In genomic region chr12:96352161-96352835, GRCh38 we compare ENCODE assay signal across 15 cellular contexts. TPM values are rescaled to one million over a fixed set of nuclear protein-coding genes. Genes with fewer than 3 reads are reported as not detected.
DNase-seq lines count a peak whose midpoint lies in the region; ATAC-seq and TF ChIP-seq lines count a peak whose summit lies in the region.
"Had no signal": no experiment of that assay in that cellular context is flagged by ENCODE, and none has a peak within 500 bp of the region (broad histone marks: within the 10 kb centered on the region; RNA-seq: fewer than 3 reads in every experiment).

No MANE protein-coding gene starts in this region.

- H3K27ac Mint-ChIP-seq in MCF 10A (ENCODE audit: low read depth, unreplicated experiment) = peak overlapping the region; percentile 63
- H3K27ac Mint-ChIP-seq: activated CD4-positive, alpha-beta memory T cell treated with anti-CD3 and anti-CD28 coated beads, Interleukin-2, amount 10 ng/mL, durations not matched to agents 7 days and 5 days had no signal

- 33% methylated on average over 3 of the region's 3 CpGs for WGBS in mammary epithelial cell (ENCODE audit: low coverage, missing lambda C conversion rate)
- WGBS in aorta, 2 donors = 37 to 49% methylated on average over 3 of the region's 3 CpGs
- 87% methylated on average over 3 of the region's 3 CpGs for WGBS in hepatocyte (ENCODE audit: low lambda C conversion rate, missing lambda C conversion rate)

- H3K79me2 ChIP-seq in mammary epithelial cell (ENCODE audit: insufficient read depth, low read length) (peaks cover 100% of the 10 kb centered on the region), SU-DHL-6 (ENCODE audit: insufficient read depth, low read length) (peaks cover 98% of the 10 kb centered on the region), hepatocyte (peaks cover 94% of the 10 kb centered on the region)

- peaks cover 31% of the 10 kb centered on the region; the same call in 1 of the 2 replicates for H3F3A ChIP-seq in SU-DHL-6 (ENCODE audit: insufficient read depth)

- H3K36me3 ChIP-seq in mammary epithelial cell (ENCODE audit: insufficient read depth, low read length) = no peaks in the 10 kb centered on the region
- no peaks in the 10 kb centered on the region for H3K36me3 ChIP-seq in SU-DHL-6 (ENCODE audit: low read length)
- no peaks in the 10 kb centered on the region for H3K36me3 ChIP-seq in aorta (ENCODE audit: control insufficient read depth in 1 of 2, insufficient read depth in 2 of 2, low read length in 1 of 2)
- H3K36me3 ChIP-seq in hepatocyte (replicated peaks; ENCODE audit: insufficient read depth, low read depth) = no peaks in the 10 kb centered on the region

- H3K4me2 ChIP-seq in mammary epithelial cell (ENCODE audit: insufficient read depth, low read depth, low read length) = no peak overlapping the region
- H3K4me2 ChIP-seq in SU-DHL-6 (ENCODE audit: low read depth, low read length, poor library complexity, severe bottlenecking) = peak overlapping the region; percentile 18
- no peak overlapping the region for H3K4me2 ChIP-seq in hepatocyte

- H3K4me1 Mint-ChIP-seq in MCF 10A (ENCODE audit: insufficient read depth, unreplicated experiment) = peaks cover 39% of the 10 kb centered on the region

- peak; percentile 23 for ATAC-seq in left lobe of liver
- ATAC-seq in aorta (ENCODE audit: low FRiP score) = peak; percentile 50
- ATAC-seq: SK-N-SH treated with all-trans-retinoic acid at 6 μM for 48 hours had no signal

- in situ Hi-C loops in mammary epithelial cell (cut with MboI; ENCODE audit: low sequenced_read_pairs in 2 of 2) = no loop called here

- H3K9me3 Mint-ChIP-seq in MCF 10A (ENCODE audit: unreplicated experiment) = no peaks in the 10 kb centered on the region
- H3K9me3 Mint-ChIP-seq: activated CD4-positive, alpha-beta memory T cell treated with anti-CD3 and anti-CD28 coated beads, Interleukin-2, amount 10 ng/mL, durations not matched to agents 7 days and 5 days had no signal

- H4K20me1 ChIP-seq in mammary epithelial cell (ENCODE audit: insufficient read depth, low read length) (no peaks in the 10 kb centered on the region), SU-DHL-6 (ENCODE audit: low read depth, low read length) (peaks cover 17% of the 10 kb centered on the region), hepatocyte (ENCODE audit: insufficient read depth, poor library complexity, severe bottlenecking) (peaks cover 19% of the 10 kb centered on the region)

- intact Hi-C loops in MCF 10A (cut with micrococcal nuclease) = no loop called here
- intact Hi-C loops in mammary epithelial cell (cut with micrococcal nuclease) = no loop called here
- intact Hi-C loops in aorta (cut with DNase I) = no loop called here

- no peak for TF ChIP-seq CTCF in MCF 10A (IDR thresholded peaks at IDR 0.05; ENCODE audit: unreplicated experiment)
- no peak for TF ChIP-seq CTCF in mammary epithelial cell (conservative IDR thresholded peaks at IDR 0.05 in 1 of 2, IDR thresholded peaks at IDR 0.05 in 1 of 2; ENCODE audit: extremely low read depth in 1 of 2, insufficient read depth in 1 of 2, low read depth in 1 of 2, low read length in 2 of 2)
- TF ChIP-seq CTCF in SU-DHL-6 (IDR thresholded peaks at IDR 0.05; ENCODE audit: insufficient read depth, low read length, poor library complexity, severe bottlenecking) = no peak
- TF ChIP-seq CTCF in hepatocyte (IDR thresholded peaks at IDR 0.05; ENCODE audit: poor library complexity) = no peak

- POLR2A ChIA-PET in MCF 10A (lab: Yijun Ruan, JAX) = interaction anchor here (1.5 kb wide), 1 partner anchor 47 kb away, joined by 3 read pairs; no protein-coding TSS in a partner anchor

- no peak overlapping the region for H2AFZ ChIP-seq in mammary epithelial cell (ENCODE audit: low read depth, low read length)
- no peak overlapping the region for H2AFZ ChIP-seq in SU-DHL-6 (ENCODE audit: low read depth, low read length, severe bottlenecking)
- no peak overlapping the region for H2AFZ ChIP-seq in hepatocyte

- H3K27me3 Mint-ChIP-seq in MCF 10A (ENCODE audit: insufficient read depth, unreplicated experiment) = no peaks in the 10 kb centered on the region
- H3K27me3 Mint-ChIP-seq: activated CD4-positive, alpha-beta memory T cell treated with anti-CD3 and anti-CD28 coated beads, Interleukin-2, amount 10 ng/mL, durations not matched to agents 7 days and 5 days had no signal

- no peak overlapping the region for H3K4me3 Mint-ChIP-seq in MCF 10A (ENCODE audit: unreplicated experiment)
- H3K4me3 Mint-ChIP-seq: activated CD4-positive, alpha-beta memory T cell treated with anti-CD3 and anti-CD28 coated beads, Interleukin-2, amount 10 ng/mL, durations not matched to agents 7 days and 5 days had no signal

- BruUV-seq in MCF 10A (replicated peaks; lab: Mats Ljungman, UMichigan) = no TSS peak
- no TSS peak for BruUV-seq in mammary epithelial cell (replicated peaks; lab: Mats Ljungman, UMichigan)

- H3K27ac ChIP-seq in mammary epithelial cell (ENCODE audit: insufficient read depth, low read depth, low read length) (no peak overlapping the region), SU-DHL-6 (ENCODE audit: low read depth, low read length) (peak overlapping the region; percentile 27), aorta (ENCODE audit: low read depth in 1 of 2, low read length in 2 of 2) (no peak overlapping the region), hepatocyte (no peak overlapping the region)

- no peaks in the 10 kb centered on the region for H3K36me3 Mint-ChIP-seq in MCF 10A (ENCODE audit: insufficient read depth, unreplicated experiment)

- no peaks in the 10 kb centered on the region for H3K9me3 ChIP-seq in mammary epithelial cell (replicated peaks; ENCODE audit: insufficient read depth, low read length)
- no peaks in the 10 kb centered on the region for H3K9me3 ChIP-seq in SU-DHL-6 (ENCODE audit: insufficient read depth, low read length)
- no peaks in the 10 kb centered on the region for H3K9me3 ChIP-seq in aorta (ENCODE audit: control insufficient read depth, low read length)
- no peaks in the 10 kb centered on the region for H3K9me3 ChIP-seq in hepatocyte (ENCODE audit: low read depth)

- H3K4me1 ChIP-seq in mammary epithelial cell (ENCODE audit: insufficient read depth, low read length) (peaks cover 8% of the 10 kb centered on the region), aorta (ENCODE audit: control insufficient read depth in 1 of 2, insufficient read depth in 2 of 2, low read length in 2 of 2) (peaks cover 3 to 5% of the 10 kb centered on the region in 2 donors), hepatocyte (ENCODE audit: insufficient read depth) (peaks cover 7% of the 10 kb centered on the region)

- H3K27me3 ChIP-seq in mammary epithelial cell (ENCODE audit: insufficient read depth, low read length) = no peaks in the 10 kb centered on the region
- no peaks in the 10 kb centered on the region for H3K27me3 ChIP-seq in SU-DHL-6 (ENCODE audit: low read length)
- no peaks in the 10 kb centered on the region for H3K27me3 ChIP-seq in aorta (ENCODE audit: control insufficient read depth in 1 of 2, insufficient read depth in 2 of 2, low read length in 1 of 2)
- no peaks in the 10 kb centered on the region for H3K27me3 ChIP-seq in hepatocyte

- H3K9me2 ChIP-seq in SU-DHL-6 (replicated peaks; ENCODE audit: insufficient read depth, low read length) (no peaks in the 10 kb centered on the region), hepatocyte (replicated peaks; ENCODE audit: insufficient read depth) (no peaks in the 10 kb centered on the region)

- H3K9ac ChIP-seq in mammary epithelial cell (ENCODE audit: insufficient read depth, low read length) = no peak overlapping the region
- H3K9ac ChIP-seq in SU-DHL-6 (ENCODE audit: low read length) = no peak overlapping the region

- CTCF ChIA-PET in MCF 10A (lab: Yijun Ruan, JAX) = interaction anchor here (0.5 kb wide), 1 partner anchor 19 kb away, joined by 5 read pairs; no protein-coding TSS in a partner anchor
- CTCF ChIA-PET in mammary epithelial cell (lab: Charles Lee; ENCODE audit: low non-redundant PET) = no interaction called here

- DNase-seq in MCF 10A (ENCODE audit: unreplicated experiment) = no peak
- no peak for DNase-seq in mammary epithelial cell
- DNase-seq in left lobe of liver (ENCODE audit: low spot score) = no peak
- DNase-seq in aorta = no peak
- DNase-seq in NCI-H526 (lab: John Stamatoyannopoulos, UW) = no peak
- DNase-seq in RPMI8226 = no peak
- DNase-seq in hepatocyte (ENCODE audit: low spot score) = no peak
- DNase-seq: activated CD4-positive, alpha-beta memory T cell treated with anti-CD3 and anti-CD28 coated beads, Interleukin-2, amount 10 ng/mL, durations not matched to agents 7 days and 5 days; effector CD4-positive, alpha-beta T cell; HCEC 1CT; Kasumi-1; NCI-H510A had no signal

- no peak overlapping the region for H3K4me3 ChIP-seq in mammary epithelial cell (replicated peaks in 1 of 3; ENCODE audit: insufficient read depth in 1 of 3, low read depth in 2 of 3, low read length in 3 of 3)
- H3K4me3 ChIP-seq in SU-DHL-6 (ENCODE audit: insufficient read depth, low read length, poor library complexity, severe bottlenecking) = no peak overlapping the region
- H3K4me3 ChIP-seq in aorta (ENCODE audit: low read length in 2 of 2) = no peak overlapping the region
- no peak overlapping the region for H3K4me3 ChIP-seq in hepatocyte
- H3K4me3 ChIP-seq: skin epidermis had no signal

- dilution Hi-C loops in mammary epithelial cell (cut with HindIII; ENCODE audit: low sequenced_read_pairs) = no loop called here

RNA-seq across cellular contexts. Expression of gene CDK17, which starts 47.9 kb away (rescaled TPM):
- total RNA-seq in MCF 10A (2022) (49.8 and 50.9 TPM in 2 replicates), mammary epithelial cell (10 to 100 TPM; 42.5 to 64.2 TPM), left lobe of liver (8.2 TPM), aorta (10 to 100 TPM; 41.5 to 69.7 TPM), hepatocyte (33.1 and 33.5 TPM in 2 replicates)
- polyA plus RNA-seq in mammary epithelial cell (10.7 TPM), aorta (10 to 100 TPM in 1 of 2 donors, 1 to 10 TPM in 1; 5.3 to 13.9 TPM), hepatocyte (10.6 and 13.8 TPM in 2 replicates)
- polyA minus RNA-seq in mammary epithelial cell = 112 TPM
